ENCODE assay signal across 1 cellular context in the genomic region with DNA sequence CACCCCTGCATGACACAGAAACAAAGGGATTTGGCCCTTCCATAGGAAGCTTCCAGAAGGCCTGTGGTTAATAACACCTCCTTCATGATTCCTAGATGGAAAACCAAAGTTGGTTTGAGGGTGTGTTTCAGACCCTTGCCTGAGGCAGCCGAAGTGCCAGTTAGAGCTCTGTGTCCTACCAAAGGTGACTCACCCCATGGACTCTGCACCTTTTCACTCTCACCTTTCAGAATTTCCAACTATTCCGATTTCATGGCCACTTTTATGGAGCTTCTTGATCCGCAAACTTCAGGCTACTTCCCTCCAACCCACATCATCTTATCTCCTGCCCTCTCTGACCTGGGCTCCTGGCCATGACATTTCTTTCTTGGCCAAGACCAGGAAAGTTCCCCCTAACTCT.
TF ChIP-seq lines count a peak whose summit lies in the region.

No MANE protein-coding gene starts in this region.

TF ChIP-seq in HepG2, 621 proteins besides CTCF, POLR2A, EP300 and RAD21:
- no peak for TF ChIP-seq NR2F6 (IDR thresholded peaks at IDR 0.05)
- TF ChIP-seq NR2F6 (CRISPR knock-in tag; IDR thresholded peaks at IDR 0.05) = no peak; the same call in 1 of the 2 replicates
- peak; percentile 88 for TF ChIP-seq FOSL2 (CRISPR knock-in tag; IDR thresholded peaks at IDR 0.05)
- TF ChIP-seq, protein P1, sequence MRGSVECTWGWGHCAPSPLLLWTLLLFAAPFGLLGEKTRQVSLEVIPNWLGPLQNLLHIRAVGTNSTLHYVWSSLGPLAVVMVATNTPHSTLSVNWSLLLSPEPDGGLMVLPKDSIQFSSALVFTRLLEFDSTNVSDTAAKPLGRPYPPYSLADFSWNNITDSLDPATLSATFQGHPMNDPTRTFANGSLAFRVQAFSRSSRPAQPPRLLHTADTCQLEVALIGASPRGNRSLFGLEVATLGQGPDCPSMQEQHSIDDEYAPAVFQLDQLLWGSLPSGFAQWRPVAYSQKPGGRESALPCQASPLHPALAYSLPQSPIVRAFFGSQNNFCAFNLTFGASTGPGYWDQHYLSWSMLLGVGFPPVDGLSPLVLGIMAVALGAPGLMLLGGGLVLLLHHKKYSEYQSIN (CRISPR knock-in tag; IDR thresholded peaks at IDR 0.05; ENCODE audit: borderline replicate concordance) = no peak
- TF ChIP-seq JUN (CRISPR knock-in tag; IDR thresholded peaks at IDR 0.05) = 0 out of 2 replicates have a peak, but pooled peaks have one; percentile 47
- no peak for TF ChIP-seq ZNF878 (CRISPR knock-in tag; IDR thresholded peaks at IDR 0.05)
- TF ChIP-seq NFYB (CRISPR knock-in tag; IDR thresholded peaks at IDR 0.05) = no peak
- TF ChIP-seq NFATC3 (CRISPR knock-in tag; IDR thresholded peaks at IDR 0.05) = no peak
- TF ChIP-seq FOXC1 (CRISPR knock-in tag; IDR thresholded peaks at IDR 0.05; ENCODE audit: borderline replicate concordance) = no peak
- TF ChIP-seq, protein P2, sequence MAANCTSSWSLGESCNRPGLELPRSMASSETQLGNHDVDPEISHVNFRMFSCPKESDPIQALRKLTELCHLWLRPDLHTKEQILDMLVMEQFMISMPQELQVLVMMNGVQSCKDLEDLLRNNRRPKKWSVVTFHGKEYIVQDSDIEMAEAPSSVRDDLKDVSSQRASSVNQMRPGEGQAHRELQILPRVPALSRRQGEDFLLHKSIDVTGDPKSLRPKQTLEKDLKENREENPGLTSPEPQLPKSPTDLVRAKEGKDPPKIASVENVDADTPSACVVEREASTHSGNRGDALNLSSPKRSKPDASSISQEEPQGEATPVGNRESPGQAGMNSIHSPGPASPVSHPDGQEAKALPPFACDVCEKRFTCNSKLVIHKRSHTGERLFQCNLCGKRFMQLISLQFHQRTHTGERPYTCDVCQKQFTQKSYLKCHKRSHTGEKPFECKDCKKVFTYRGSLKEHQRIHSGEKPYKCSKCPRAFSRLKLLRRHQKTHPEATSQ (CRISPR knock-in tag; IDR thresholded peaks at IDR 0.05; ENCODE audit: borderline replicate concordance) = no peak
- TF ChIP-seq SOX5 (CRISPR knock-in tag; IDR thresholded peaks at IDR 0.05; ENCODE audit: borderline replicate concordance) = no peak
- TF ChIP-seq, protein P3, sequence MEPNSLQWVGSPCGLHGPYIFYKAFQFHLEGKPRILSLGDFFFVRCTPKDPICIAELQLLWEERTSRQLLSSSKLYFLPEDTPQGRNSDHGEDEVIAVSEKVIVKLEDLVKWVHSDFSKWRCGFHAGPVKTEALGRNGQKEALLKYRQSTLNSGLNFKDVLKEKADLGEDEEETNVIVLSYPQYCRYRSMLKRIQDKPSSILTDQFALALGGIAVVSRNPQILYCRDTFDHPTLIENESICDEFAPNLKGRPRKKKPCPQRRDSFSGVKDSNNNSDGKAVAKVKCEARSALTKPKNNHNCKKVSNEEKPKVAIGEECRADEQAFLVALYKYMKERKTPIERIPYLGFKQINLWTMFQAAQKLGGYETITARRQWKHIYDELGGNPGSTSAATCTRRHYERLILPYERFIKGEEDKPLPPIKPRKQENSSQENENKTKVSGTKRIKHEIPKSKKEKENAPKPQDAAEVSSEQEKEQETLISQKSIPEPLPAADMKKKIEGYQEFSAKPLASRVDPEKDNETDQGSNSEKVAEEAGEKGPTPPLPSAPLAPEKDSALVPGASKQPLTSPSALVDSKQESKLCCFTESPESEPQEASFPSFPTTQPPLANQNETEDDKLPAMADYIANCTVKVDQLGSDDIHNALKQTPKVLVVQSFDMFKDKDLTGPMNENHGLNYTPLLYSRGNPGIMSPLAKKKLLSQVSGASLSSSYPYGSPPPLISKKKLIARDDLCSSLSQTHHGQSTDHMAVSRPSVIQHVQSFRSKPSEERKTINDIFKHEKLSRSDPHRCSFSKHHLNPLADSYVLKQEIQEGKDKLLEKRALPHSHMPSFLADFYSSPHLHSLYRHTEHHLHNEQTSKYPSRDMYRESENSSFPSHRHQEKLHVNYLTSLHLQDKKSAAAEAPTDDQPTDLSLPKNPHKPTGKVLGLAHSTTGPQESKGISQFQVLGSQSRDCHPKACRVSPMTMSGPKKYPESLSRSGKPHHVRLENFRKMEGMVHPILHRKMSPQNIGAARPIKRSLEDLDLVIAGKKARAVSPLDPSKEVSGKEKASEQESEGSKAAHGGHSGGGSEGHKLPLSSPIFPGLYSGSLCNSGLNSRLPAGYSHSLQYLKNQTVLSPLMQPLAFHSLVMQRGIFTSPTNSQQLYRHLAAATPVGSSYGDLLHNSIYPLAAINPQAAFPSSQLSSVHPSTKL (CRISPR knock-in tag; IDR thresholded peaks at IDR 0.05) = peak; percentile 57
- TF ChIP-seq, protein P4, sequence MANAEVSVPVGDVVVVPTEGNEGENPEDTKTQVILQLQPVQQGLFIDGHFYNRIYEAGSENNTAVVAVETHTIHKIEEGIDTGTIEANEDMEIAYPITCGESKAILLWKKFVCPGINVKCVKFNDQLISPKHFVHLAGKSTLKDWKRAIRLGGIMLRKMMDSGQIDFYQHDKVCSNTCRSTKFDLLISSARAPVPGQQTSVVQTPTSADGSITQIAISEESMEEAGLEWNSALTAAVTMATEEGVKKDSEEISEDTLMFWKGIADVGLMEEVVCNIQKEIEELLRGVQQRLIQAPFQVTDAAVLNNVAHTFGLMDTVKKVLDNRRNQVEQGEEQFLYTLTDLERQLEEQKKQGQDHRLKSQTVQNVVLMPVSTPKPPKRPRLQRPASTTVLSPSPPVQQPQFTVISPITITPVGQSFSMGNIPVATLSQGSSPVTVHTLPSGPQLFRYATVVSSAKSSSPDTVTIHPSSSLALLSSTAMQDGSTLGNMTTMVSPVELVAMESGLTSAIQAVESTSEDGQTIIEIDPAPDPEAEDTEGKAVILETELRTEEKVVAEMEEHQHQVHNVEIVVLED (CRISPR knock-in tag; IDR thresholded peaks at IDR 0.05; ENCODE audit: borderline replicate concordance) = no peak
- TF ChIP-seq MAF1 (CRISPR knock-in tag; IDR thresholded peaks at IDR 0.05; ENCODE audit: borderline replicate concordance) = no peak
- TF ChIP-seq JUND (CRISPR knock-in tag; IDR thresholded peaks at IDR 0.05) = peak; percentile 72; the same call in 1 of the 2 replicates
- peak; percentile 32; the same call in 1 of the 2 replicates for TF ChIP-seq HNF4A (CRISPR knock-in tag; IDR thresholded peaks at IDR 0.05)
- TF ChIP-seq REL (CRISPR knock-in tag; conservative IDR thresholded peaks at IDR 0.05) = no peak
- TF ChIP-seq, protein P5, sequence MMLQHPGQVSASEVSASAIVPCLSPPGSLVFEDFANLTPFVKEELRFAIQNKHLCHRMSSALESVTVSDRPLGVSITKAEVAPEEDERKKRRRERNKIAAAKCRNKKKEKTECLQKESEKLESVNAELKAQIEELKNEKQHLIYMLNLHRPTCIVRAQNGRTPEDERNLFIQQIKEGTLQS (CRISPR knock-in tag; IDR thresholded peaks at IDR 0.05) = peak; percentile 59; the same call in 1 of the 2 replicates
- TF ChIP-seq ZBTB42 (CRISPR knock-in tag; IDR thresholded peaks at IDR 0.05) = no peak
- no peak for TF ChIP-seq PRMT3 (CRISPR knock-in tag; IDR thresholded peaks at IDR 0.05; ENCODE audit: borderline replicate concordance, low read depth)
- TF ChIP-seq ZBTB20 (CRISPR knock-in tag; IDR thresholded peaks at IDR 0.05; ENCODE audit: borderline replicate concordance, low read depth) = 0 out of 2 replicates have a peak, but pooled peaks have one; percentile 22
- peak; percentile 11; the same call in 1 of the 2 replicates for TF ChIP-seq RXRB (CRISPR knock-in tag; IDR thresholded peaks at IDR 0.05; ENCODE audit: borderline replicate concordance)
